Comparison of ENCODE assay signal across 8 cellular contexts in genomic region chr16:30337964-30338357, GRCh38. TPM values are rescaled to one million over a fixed set of nuclear protein-coding genes. Genes with fewer than 3 reads are reported as not detected.
DNase-seq lines count a peak whose midpoint lies in the region; ATAC-seq and TF ChIP-seq lines count a peak whose summit lies in the region.
"Not testable (repeated sequence)": the region's sequence is repeated elsewhere in the genome, so short reads cannot be mapped to it uniquely, and the experiment has no call there.

No MANE protein-coding gene starts in this region.

- intact Hi-C loops in activated B cell treated with CpG ODN at 0.5 μM for 24 hours (cut with micrococcal nuclease): loop anchor here (5.0 kb wide), 1 partner anchor 189 kb away; the partner anchor contains the start of gene ZNF768
- intact Hi-C loops in testis (cut with DNase I; ENCODE audit: low total_unique reads): not testable (repeated sequence)

- H3K9me3 ChIP-seq in BLaER1 treated with 17β-estradiol and CSF1 and Interleukin-3, amounts not matched to agents 10 nM and 100 nM (replicated peaks in 1 of 11); testis: not testable (repeated sequence)

- H3K4me1 Mint-ChIP-seq in activated B cell treated with CpG ODN at 0.5 μM for 24 hours: peaks cover 32% of the 10 kb centered on the region
- H3K4me1 Mint-ChIP-seq in chondrocyte (ENCODE audit: low read depth): peaks cover 10% of the 10 kb centered on the region
- peaks cover 17% of the 10 kb centered on the region for H3K4me1 Mint-ChIP-seq in memory B cell
- H3K4me1 Mint-ChIP-seq in neural crest cell: not testable (repeated sequence)
- H3K4me1 Mint-ChIP-seq in stimulated activated effector memory CD8-positive, alpha-beta T cell treated with anti-CD3 and anti-CD28 coated beads, Interleukin-12 subunit alpha, Interleukin-12 subunit beta, amount 100 ng/mL, for 72 hours: peaks cover 18% of the 10 kb centered on the region

- not testable (repeated sequence) for H3K9ac ChIP-seq in BLaER1 treated with 17β-estradiol and CSF1 and Interleukin-3, amounts not matched to agents 10 nM and 100 nM

- TF ChIP-seq POLR2A in testis (IDR thresholded peaks at IDR 0.05): not testable (repeated sequence)

- not testable (repeated sequence) for H3K27me3 Mint-ChIP-seq in activated B cell treated with CpG ODN at 0.5 μM for 24 hours; chondrocyte (ENCODE audit: low read depth); memory B cell; neural crest cell (ENCODE audit: low read depth)

- H4K20me1 ChIP-seq in BLaER1 treated with 17β-estradiol and CSF1 and Interleukin-3, amounts not matched to agents 10 nM and 100 nM: not testable (repeated sequence)

- H3K9me3 Mint-ChIP-seq in activated B cell treated with CpG ODN at 0.5 μM for 24 hours; chondrocyte (ENCODE audit: low read depth); memory B cell; neural crest cell; stimulated activated effector memory CD8-positive, alpha-beta T cell treated with anti-CD3 and anti-CD28 coated beads, Interleukin-12 subunit alpha, Interleukin-12 subunit beta, amount 100 ng/mL, for 72 hours: not testable (repeated sequence)

- POLR2A ChIA-PET in activated B cell treated with CpG ODN at 0.5 μM for 24 hours (lab: Charles Lee): not testable (repeated sequence)

- not testable (repeated sequence) for TF ChIP-seq CTCF in activated B cell treated with CpG ODN at 0.5 μM for 24 hours (IDR thresholded peaks at IDR 0.05); chondrocyte (IDR thresholded peaks at IDR 0.05); neural crest cell (conservative IDR thresholded peaks at IDR 0.05); testis (IDR thresholded peaks at IDR 0.05)

- H3K4me1 ChIP-seq in BLaER1 treated with 17β-estradiol and CSF1 and Interleukin-3, amounts not matched to agents 10 nM and 100 nM: peaks cover 34 to 59% (median 55%) of the 10 kb centered on the region in 10 experiments
- H3K4me1 ChIP-seq in testis: peaks cover 20% of the 10 kb centered on the region

- not testable (repeated sequence) for H3K36me3 ChIP-seq in BLaER1 treated with 17β-estradiol and CSF1 and Interleukin-3, amounts not matched to agents 10 nM and 100 nM; testis (ENCODE audit: low read depth, missing control alignments)

- not testable (repeated sequence) for H3K36me3 Mint-ChIP-seq in activated B cell treated with CpG ODN at 0.5 μM for 24 hours (ENCODE audit: low read depth); chondrocyte (ENCODE audit: low read depth); memory B cell; neural crest cell (ENCODE audit: low read depth); stimulated activated effector memory CD8-positive, alpha-beta T cell treated with anti-CD3 and anti-CD28 coated beads, Interleukin-12 subunit alpha, Interleukin-12 subunit beta, amount 100 ng/mL, for 72 hours

- not testable (repeated sequence) for DNase-seq in activated B cell treated with CpG ODN at 0.5 μM for 24 hours; memory B cell (ENCODE audit: low spot score in 2 of 2); neural crest cell (ENCODE audit: low read depth, low spot score); stimulated activated effector memory CD8-positive, alpha-beta T cell treated with anti-CD3 and anti-CD28 coated beads, Interleukin-12 subunit alpha, Interleukin-12 subunit beta, amount 100 ng/mL, for 72 hours (ENCODE audit: low spot score in 2 of 2); testis
- DNase-seq in chondrocyte (ENCODE audit: low spot score) (peak; percentile 20), islet precursor cell (peak; percentile 7)

- H3K4me3 ChIP-seq in BLaER1 treated with 17β-estradiol and CSF1 and Interleukin-3, amounts not matched to agents 10 nM and 100 nM; testis: not testable (repeated sequence)

- CTCF ChIA-PET in activated B cell treated with CpG ODN at 0.5 μM for 24 hours (lab: Charles Lee): not testable (repeated sequence)

- H3K27ac ChIP-seq in BLaER1 treated with 17β-estradiol and CSF1 and Interleukin-3, amounts not matched to agents 10 nM and 100 nM: peak overlapping the region in 4 of 11 experiments; percentile 31 to 47 (median 32); a peak in 3 of 22 replicates
- H3K27ac ChIP-seq in testis: peak overlapping the region; percentile 26 to 38

- H3K27ac Mint-ChIP-seq in activated B cell treated with CpG ODN at 0.5 μM for 24 hours (peak overlapping the region; percentile 69), memory B cell (peak overlapping the region; percentile 91)
- H3K27ac Mint-ChIP-seq in chondrocyte (ENCODE audit: unreplicated experiment); neural crest cell (ENCODE audit: unreplicated experiment): not testable (repeated sequence)
- H3K27ac Mint-ChIP-seq in stimulated activated effector memory CD8-positive, alpha-beta T cell treated with anti-CD3 and anti-CD28 coated beads, Interleukin-12 subunit alpha, Interleukin-12 subunit beta, amount 100 ng/mL, for 72 hours: peak overlapping the region; percentile 39

- WGBS in testis, 2 donors: 91 to 93% methylated on average over 10 of the region's 10 CpGs

- H3K4me2 ChIP-seq in BLaER1 treated with 17β-estradiol and CSF1 and Interleukin-3, amounts not matched to agents 10 nM and 100 nM: peak overlapping the region in 9 of 11 experiments; percentile 43 to 97 (median 71); a peak in 16 of 22 replicates

- ATAC-seq in activated B cell treated with CpG ODN at 0.5 μM for 24 hours (ENCODE audit: low read depth); memory B cell (ENCODE audit: low read depth); stimulated activated effector memory CD8-positive, alpha-beta T cell treated with anti-CD3 and anti-CD28 coated beads, Interleukin-12 subunit alpha, Interleukin-12 subunit beta, amount 100 ng/mL, for 72 hours: not testable (repeated sequence)

- not testable (repeated sequence) for H3K27me3 ChIP-seq in BLaER1 treated with 17β-estradiol and CSF1 and Interleukin-3, amounts not matched to agents 10 nM and 100 nM; testis

- not testable (repeated sequence) for H3K4me3 Mint-ChIP-seq in activated B cell treated with CpG ODN at 0.5 μM for 24 hours; chondrocyte (ENCODE audit: unreplicated experiment); memory B cell; stimulated activated effector memory CD8-positive, alpha-beta T cell treated with anti-CD3 and anti-CD28 coated beads, Interleukin-12 subunit alpha, Interleukin-12 subunit beta, amount 100 ng/mL, for 72 hours
- peak overlapping the region; percentile 73 for H3K4me3 Mint-ChIP-seq in neural crest cell

RNA-seq across cellular contexts. Expression of gene CD2BP2, which starts 17.1 kb away (rescaled TPM):
- total RNA-seq in activated B cell treated with CpG ODN at 0.5 μM for 24 hours (87.8 and 88.0 TPM in 2 replicates), chondrocyte (53.2 to 61.0 TPM (median 55.8 TPM) in 3 replicates), neural crest cell (74.8 and 85.2 TPM in 2 replicates), testis (10 to 100 TPM; 32.8 to 39.5 TPM)
- 52.5 TPM for polyA plus RNA-seq in testis (ENCODE audit: insufficient read depth, low read depth, low replicate concordance)

RNA-seq across cellular contexts. Expression of gene TBC1D10B, which starts 32.3 kb away (rescaled TPM):
- total RNA-seq in activated B cell treated with CpG ODN at 0.5 μM for 24 hours (46.3 and 50.2 TPM in 2 replicates), chondrocyte (43.3 to 48.6 TPM (median 44.2 TPM) in 3 replicates), neural crest cell (39.7 and 45.6 TPM in 2 replicates), testis (10 to 100 TPM; 60.5 to 64.0 TPM)
- 86.2 TPM for polyA plus RNA-seq in testis (ENCODE audit: insufficient read depth, low read depth, low replicate concordance)

RNA-seq across cellular contexts. Expression of gene MYL11, which starts 36.6 kb away (rescaled TPM):
- total RNA-seq in activated B cell treated with CpG ODN at 0.5 μM for 24 hours: not detected in 2 replicates
- total RNA-seq in chondrocyte: 0.82 to 2.2 TPM (median 1.4 TPM) in 3 replicates
- total RNA-seq in neural crest cell: not detected in 2 replicates
- 1 to 10 TPM; 2.5 to 4.2 TPM for total RNA-seq in testis
- polyA plus RNA-seq in testis (ENCODE audit: insufficient read depth, low read depth, low replicate concordance): 18.5 TPM

RNA-seq across cellular contexts. Expression of gene SEPTIN1, which starts 44.4 kb away (rescaled TPM):
- total RNA-seq in activated B cell treated with CpG ODN at 0.5 μM for 24 hours: 192 and 199 TPM in 2 replicates
- 0.85 to 1.7 TPM (median 1.3 TPM) in 3 replicates for total RNA-seq in chondrocyte
- 2.3 and 2.9 TPM in 2 replicates for total RNA-seq in neural crest cell
- 1 to 10 TPM in 1 of 2 donors, under 1 TPM in 1; 0.63 to 2.4 TPM for total RNA-seq in testis
- polyA plus RNA-seq in testis (ENCODE audit: insufficient read depth, low read depth, low replicate concordance): 3.9 TPM

RNA-seq across cellular contexts. Expression of gene ZNF48, which starts 57.3 kb away (rescaled TPM):
- total RNA-seq in activated B cell treated with CpG ODN at 0.5 μM for 24 hours: 11.7 and 13.0 TPM in 2 replicates
- 10.6 to 11.8 TPM (median 10.8 TPM) in 3 replicates for total RNA-seq in chondrocyte
- 59.9 and 60.9 TPM in 2 replicates for total RNA-seq in neural crest cell
- 1 to 10 TPM; 6.5 to 9.0 TPM for total RNA-seq in testis
- 6.3 TPM for polyA plus RNA-seq in testis (ENCODE audit: insufficient read depth, low read depth, low replicate concordance)
